In the genomic region with DNA sequence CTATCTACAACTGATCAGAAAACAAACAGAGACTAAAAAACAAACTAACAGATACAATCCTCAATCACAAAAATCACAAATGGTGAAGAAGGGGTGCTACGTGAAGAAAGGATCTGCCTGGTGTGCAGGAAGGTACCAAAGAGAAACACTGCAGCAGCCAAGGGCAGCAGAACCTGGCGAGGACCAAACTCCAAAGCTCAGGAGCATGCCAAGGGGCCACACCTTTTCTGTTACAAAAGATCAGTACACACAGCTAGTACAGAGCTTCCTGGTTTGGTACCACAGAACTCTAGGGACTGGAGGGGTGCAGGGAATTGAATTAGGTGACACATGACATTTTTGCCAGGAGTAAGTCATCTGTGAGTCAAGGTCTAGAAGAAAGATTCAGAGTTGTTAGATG, we compare ENCODE assay signal across 25 cellular contexts.
DNase-seq lines count a peak whose midpoint lies in the region; ATAC-seq, FAIRE-seq and TF ChIP-seq lines count a peak whose summit lies in the region.
"Had no signal": no experiment of that assay in that cellular context is flagged by ENCODE, and none has a peak within 500 bp of the region (broad histone marks: within the 10 kb centered on the region; RNA-seq: fewer than 3 reads in every experiment).

No MANE protein-coding gene starts in this region.

- H3K4me3 ChIP-seq in Peyer's patch (no peak overlapping the region), small intestine (ENCODE audit: low read depth in 1 of 2, low read length in 2 of 2) (no peak overlapping the region)
- H3K4me3 ChIP-seq: A549; BLaER1 treated with 17β-estradiol and CSF1 and Interleukin-3, amounts not matched to agents 10 nM and 100 nM; HAP-1 had no signal

- no peak for TF ChIP-seq CTCF in Peyer's patch (IDR thresholded peaks at IDR 0.05)

- H3K4me1 ChIP-seq in Peyer's patch (peaks cover 0 to 4% (median 0%) of the 10 kb centered on the region in 4 donors), small intestine (ENCODE audit: control insufficient read depth in 2 of 2, insufficient read depth in 1 of 2, low read depth in 1 of 2, low read length in 1 of 2) (no peaks in the 10 kb centered on the region)
- H3K4me1 ChIP-seq: A549, BE2C had no signal

- 17 to 70% (median 25%) methylated on average over 2 of the region's 2 CpGs for WGBS in small intestine, 3 donors

- DNase-seq in Peyer's patch (peak in 2 of 3 donors; percentile 55 to 56), left colon (peak; percentile 49 to 78), small intestine (peak; percentile 83)
- DNase-seq in activated CD4-positive, CD25-positive, alpha-beta regulatory T cell (lab: John Stamatoyannopoulos, UW): no peak
- DNase-seq: 8988T; ACHN; AML-193; BE2C; CD4-positive, alpha-beta T cell; CD8-positive, alpha-beta memory T cell; DMS 273 treated with DMSO at 0.1 percent for 48 hours; DMS79; EL; GDM1; GOT3; HFFc6 had no signal

- no peak for TF ChIP-seq POLR2A in Peyer's patch (IDR thresholded peaks at IDR 0.05)

- H3K9me3 ChIP-seq in Peyer's patch (no peaks in the 10 kb centered on the region), small intestine (ENCODE audit: control insufficient read depth, low read depth) (no peaks in the 10 kb centered on the region)
- H3K9me3 ChIP-seq: BE2C, HAP-1 had no signal

- H3K27ac ChIP-seq in Peyer's patch (no peak overlapping the region), small intestine (ENCODE audit: low read depth in 1 of 2, low read length in 1 of 2) (no peak overlapping the region)
- H3K27ac ChIP-seq: A549; BLaER1 treated with 17β-estradiol and CSF1 and Interleukin-3, amounts not matched to agents 10 nM and 100 nM had no signal

- ATAC-seq in left colon (peak; percentile 91), HG02571 (IDR thresholded peaks at IDR 0.05; ENCODE audit: unreplicated experiment) (no peak), GM21390 (IDR thresholded peaks at IDR 0.05; ENCODE audit: unreplicated experiment) (no peak)
- ATAC-seq: A549 had no signal

- no peaks in the 10 kb centered on the region for H3K27me3 ChIP-seq in Peyer's patch
- no peaks in the 10 kb centered on the region for H3K27me3 ChIP-seq in small intestine (ENCODE audit: control insufficient read depth in 2 of 2, insufficient read depth in 2 of 2, low read length in 2 of 2)
- H3K27me3 ChIP-seq: BE2C; BLaER1 treated with 17β-estradiol and CSF1 and Interleukin-3, amounts not matched to agents 10 nM and 100 nM had no signal

- no peak for FAIRE-seq in small intestine (lab: Jason Lieb, UNC)
- FAIRE-seq: A549, D721Med, GM12891, GM18507, H54 had no signal

- intact Hi-C loops in left colon (cut with DNase I, micrococcal nuclease): no loop called here

- H3K36me3 ChIP-seq in Peyer's patch (no peaks in the 10 kb centered on the region), small intestine (ENCODE audit: control insufficient read depth in 2 of 2, insufficient read depth in 2 of 2, low read length in 2 of 2) (no peaks in the 10 kb centered on the region)
- H3K36me3 ChIP-seq: BE2C; BLaER1 treated with 17β-estradiol and CSF1 and Interleukin-3, amounts not matched to agents 10 nM and 100 nM; HAP-1 had no signal

Comparison
In these comparisons a context has a peak if more than half of its experiments do, and no peak if none do; other contexts are left out.
1. DNase-seq: peak in Peyer's patch (2 of 3), left colon (2 of 2) and small intestine (single experiment); none in activated CD4-positive, CD25-positive, alpha-beta regulatory T cell (0 of 4).